19 cellular contexts compared by ENCODE assay signal in the genomic region with DNA sequence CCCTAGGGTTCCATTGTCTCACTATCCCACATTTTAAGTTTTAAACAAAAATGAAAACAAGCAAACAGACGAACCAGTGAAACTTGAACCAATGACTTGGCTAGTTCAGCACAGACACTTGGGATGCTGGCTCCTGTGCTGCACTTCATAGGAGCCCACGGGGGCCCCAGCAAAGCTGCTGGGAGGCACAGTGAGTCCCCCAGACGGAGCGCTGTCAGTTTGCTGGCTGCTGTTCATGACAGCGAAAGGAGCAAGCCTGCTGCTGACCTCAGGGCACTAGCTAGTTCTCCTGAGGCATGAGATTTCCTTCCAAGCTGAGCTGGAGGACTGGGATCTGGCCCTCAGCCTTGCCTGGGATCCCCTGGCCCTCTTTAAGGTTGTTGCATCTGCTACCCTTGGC.
"Had no signal": no experiment of that assay in that cellular context is flagged by ENCODE, and none has a peak within 500 bp of the region (broad histone marks: within the 10 kb centered on the region; RNA-seq: fewer than 3 reads in every experiment).

No MANE protein-coding gene starts in this region.

- H3K9me3 ChIP-seq: thyroid gland had no signal

- DNase-seq: activated CD4-positive, alpha-beta T cell treated with anti-CD3 and anti-CD28 coated beads for 1 hour; activated CD4-positive, alpha-beta T cell treated with anti-CD3 and anti-CD28 coated beads, Interleukin-2, amount 50 U/mL, for 1 hour; activated CD8-positive, alpha-beta T cell treated with anti-CD3 and anti-CD28 coated beads, Interleukin-2, amount 10 ng/mL, durations not matched to agents 7 days and 5 days; activated gamma-delta T cell treated with Interleukin-2 at 50 U/mL for 16 hours; aorta; foreskin fibroblast; kidney; naive thymus-derived CD8-positive, alpha-beta T cell; retina; stimulated activated CD4-positive, alpha-beta T cell treated with anti-CD3 and anti-CD28 coated beads, Interleukin-1b, Interleukin-23, amount 100 ng/mL, for 48 hours; thyroid gland had no signal

- H3K36me3 Mint-ChIP-seq: activated naive CD4-positive, alpha-beta T cell treated with anti-CD3 and anti-CD28 coated beads, Interleukin-2, amount 50 U/mL, for 24 hours; naive thymus-derived CD8-positive, alpha-beta T cell had no signal

- H3K4me3 ChIP-seq: neural progenitor cell, skin epidermis, thyroid gland had no signal

- H3K4me3 Mint-ChIP-seq: activated CD8-positive, alpha-beta T cell treated with anti-CD3 and anti-CD28 coated beads, Interleukin-2, amount 10 ng/mL, durations not matched to agents 7 days and 5 days; activated naive CD4-positive, alpha-beta T cell treated with anti-CD3 and anti-CD28 coated beads, Interleukin-2, amount 50 U/mL, for 24 hours; activated T-helper 1 cell treated with anti-CD3 and anti-CD28 coated beads, Interleukin-12 subunit alpha, Interleukin-12 subunit beta, Interleukin-2, Interleukin-4 antibody, amounts not matched to agents 30 ng/mL and 10 ng/mL and 1 ng/mL, durations not matched to agents 14 hours and 24 hours and 36 hours; mesothelial cell of epicardium; naive thymus-derived CD8-positive, alpha-beta T cell; neural progenitor cell; stimulated activated naive CD8-positive, alpha-beta T cell treated with anti-CD3 and anti-CD28 coated beads, Interleukin-15, Interleukin-2, amounts not matched to agents 100 ng/mL and 50 ng/mL, for 24 hours had no signal

- H2AFZ ChIP-seq: neural progenitor cell had no signal

- H3K9me3 Mint-ChIP-seq: activated naive CD4-positive, alpha-beta T cell treated with anti-CD3 and anti-CD28 coated beads, Interleukin-2, amount 50 U/mL, for 24 hours; activated T-helper 1 cell treated with anti-CD3 and anti-CD28 coated beads, Interleukin-12 subunit alpha, Interleukin-12 subunit beta, Interleukin-2, Interleukin-4 antibody, amounts not matched to agents 30 ng/mL and 10 ng/mL and 1 ng/mL, durations not matched to agents 14 hours and 24 hours and 36 hours; mesothelial cell of epicardium; naive thymus-derived CD8-positive, alpha-beta T cell; neural progenitor cell; stimulated activated naive CD8-positive, alpha-beta T cell treated with anti-CD3 and anti-CD28 coated beads, Interleukin-15, Interleukin-2, amounts not matched to agents 100 ng/mL and 50 ng/mL, for 24 hours had no signal

- ATAC-seq: activated CD8-positive, alpha-beta T cell treated with anti-CD3 and anti-CD28 coated beads, Interleukin-2, amount 10 ng/mL, durations not matched to agents 7 days and 5 days; left lobe of liver; naive thymus-derived CD8-positive, alpha-beta T cell had no signal

- H3K27ac ChIP-seq: neural progenitor cell, thyroid gland, VCaP had no signal

- H3K36me3 ChIP-seq: neural progenitor cell had no signal

- H3K27ac Mint-ChIP-seq: activated CD8-positive, alpha-beta T cell treated with anti-CD3 and anti-CD28 coated beads, Interleukin-2, amount 10 ng/mL, durations not matched to agents 7 days and 5 days; activated naive CD4-positive, alpha-beta T cell treated with anti-CD3 and anti-CD28 coated beads, Interleukin-2, amount 50 U/mL, for 24 hours; activated T-helper 1 cell treated with anti-CD3 and anti-CD28 coated beads, Interleukin-12 subunit alpha, Interleukin-12 subunit beta, Interleukin-2, Interleukin-4 antibody, amounts not matched to agents 30 ng/mL and 10 ng/mL and 1 ng/mL, durations not matched to agents 14 hours and 24 hours and 36 hours; mesothelial cell of epicardium; naive thymus-derived CD8-positive, alpha-beta T cell; neural progenitor cell; stimulated activated naive CD8-positive, alpha-beta T cell treated with anti-CD3 and anti-CD28 coated beads, Interleukin-15, Interleukin-2, amounts not matched to agents 100 ng/mL and 50 ng/mL, for 24 hours had no signal

- H3K27me3 ChIP-seq: neural progenitor cell, thyroid gland had no signal

- H3K4me1 ChIP-seq: thyroid gland had no signal

- H3K4me2 ChIP-seq: neural progenitor cell had no signal

- H3K4me1 Mint-ChIP-seq: activated naive CD4-positive, alpha-beta T cell treated with anti-CD3 and anti-CD28 coated beads, Interleukin-2, amount 50 U/mL, for 24 hours; naive thymus-derived CD8-positive, alpha-beta T cell had no signal

- H3K27me3 Mint-ChIP-seq: naive thymus-derived CD8-positive, alpha-beta T cell; stimulated activated naive CD8-positive, alpha-beta T cell treated with anti-CD3 and anti-CD28 coated beads, Interleukin-15, Interleukin-2, amounts not matched to agents 100 ng/mL and 50 ng/mL, for 24 hours had no signal

- H3K9ac ChIP-seq: neural progenitor cell had no signal
